31 cellular contexts compared by ENCODE assay signal in genomic region chr22:35819421-35819820, GRCh38.
"Had no signal": no experiment of that assay in that cellular context is flagged by ENCODE, and none has a peak within 500 bp of the region (broad histone marks: within the 10 kb centered on the region; RNA-seq: fewer than 3 reads in every experiment).

No MANE protein-coding gene starts in this region.

- H3K27ac ChIP-seq: adrenal gland, body of pancreas, breast epithelium, KMS-11, SJCRH30, SK-N-MC, WERI-Rb-1 had no signal

- H3K27me3 ChIP-seq: adrenal gland, body of pancreas, breast epithelium, SJCRH30 had no signal

- FAIRE-seq: astrocyte had no signal

- H3K4me3 Mint-ChIP-seq: activated CD4-positive, alpha-beta memory T cell treated with anti-CD3 and anti-CD28 coated beads, Interleukin-2, amount 10 ng/mL, durations not matched to agents 7 days and 5 days; activated CD8-positive, alpha-beta memory T cell treated with anti-CD3 and anti-CD28 coated beads, Interleukin-2, amount 10 ng/mL, durations not matched to agents 7 days and 5 days had no signal

- H3K36me3 ChIP-seq: adrenal gland, breast epithelium, WERI-Rb-1 had no signal

- H3K9me3 ChIP-seq: adrenal gland, body of pancreas, breast epithelium, SJCRH30 had no signal

- H3K27ac Mint-ChIP-seq: activated CD4-positive, alpha-beta memory T cell treated with anti-CD3 and anti-CD28 coated beads, Interleukin-2, amount 10 ng/mL, durations not matched to agents 7 days and 5 days; activated CD8-positive, alpha-beta memory T cell treated with anti-CD3 and anti-CD28 coated beads, Interleukin-2, amount 10 ng/mL, durations not matched to agents 7 days and 5 days; activated naive CD4-positive, alpha-beta T cell treated with anti-CD3 and anti-CD28 coated beads, Interleukin-2, amount 50 U/mL, for 72 hours; activated T-helper 2 cell treated with anti-CD3 and anti-CD28 coated beads, Interferon-gamma antibody, Interleukin-2, Interleukin-4, amounts not matched to agents 10 μg/mL and 5 μg/mL and 100 μg/mL, durations not matched to agents 14 hours and 24 hours and 36 hours had no signal

- DNase-seq: activated CD4-positive, alpha-beta memory T cell treated with anti-CD3 and anti-CD28 coated beads, Interleukin-2, amount 10 ng/mL, durations not matched to agents 7 days and 5 days; activated CD4-positive, alpha-beta T cell treated with anti-CD3 and anti-CD28 coated beads for 1 hour; activated CD4-positive, alpha-beta T cell treated with anti-CD3 and anti-CD28 coated beads for 48 hours; activated CD4-positive, CD25-positive, alpha-beta regulatory T cell; activated CD8-positive, alpha-beta memory T cell treated with anti-CD3 and anti-CD28 coated beads for 24 hours; activated CD8-positive, alpha-beta memory T cell treated with anti-CD3 and anti-CD28 coated beads, Interleukin-2, amount 10 ng/mL, durations not matched to agents 7 days and 5 days; activated CD8-positive, alpha-beta memory T cell treated with anti-CD3 and anti-CD28 coated beads, Interleukin-2, amount 50 U/mL, for 48 hours; activated gamma-delta T cell; activated naive CD4-positive, alpha-beta T cell treated with Interleukin-2 at 50 U/mL for 16 hours; adrenal gland; body of pancreas; caudate nucleus; MM.1S; MV-4-11; NCI-H1092; NCI-H1436 treated with DMSO at 0.1 percent for 48 hours; NCI-H1694 treated with DMSO at 0.1 percent for 48 hours; NCI-H2029; NCI-H345; NCI-H524 treated with DMSO at 0.1 percent for 48 hours; SHP77; SJCRH30; T1000; WERI-Rb-1 had no signal

- H3K4me3 ChIP-seq: adrenal gland, body of pancreas, breast epithelium, SJCRH30, SK-N-MC had no signal

- H3K36me3 Mint-ChIP-seq: activated CD8-positive, alpha-beta memory T cell treated with anti-CD3 and anti-CD28 coated beads, Interleukin-2, amount 10 ng/mL, durations not matched to agents 7 days and 5 days; activated naive CD4-positive, alpha-beta T cell treated with anti-CD3 and anti-CD28 coated beads, Interleukin-2, amount 50 U/mL, for 72 hours had no signal

- H3K9me3 Mint-ChIP-seq: activated CD4-positive, alpha-beta memory T cell treated with anti-CD3 and anti-CD28 coated beads, Interleukin-2, amount 10 ng/mL, durations not matched to agents 7 days and 5 days; activated naive CD4-positive, alpha-beta T cell treated with anti-CD3 and anti-CD28 coated beads, Interleukin-2, amount 50 U/mL, for 72 hours; activated T-helper 2 cell treated with anti-CD3 and anti-CD28 coated beads, Interferon-gamma antibody, Interleukin-2, Interleukin-4, amounts not matched to agents 10 μg/mL and 5 μg/mL and 100 μg/mL, durations not matched to agents 14 hours and 24 hours and 36 hours had no signal

- H3K4me2 ChIP-seq: KMS-11 had no signal

- ATAC-seq: activated CD8-positive, alpha-beta memory T cell treated with anti-CD3 and anti-CD28 coated beads, Interleukin-2, amount 10 ng/mL, durations not matched to agents 7 days and 5 days; body of pancreas; Panc1 had no signal

- H3K4me1 ChIP-seq: breast epithelium, SJCRH30 had no signal

- H3K27me3 Mint-ChIP-seq: activated CD4-positive, alpha-beta memory T cell treated with anti-CD3 and anti-CD28 coated beads, Interleukin-2, amount 10 ng/mL, durations not matched to agents 7 days and 5 days; activated CD8-positive, alpha-beta memory T cell treated with anti-CD3 and anti-CD28 coated beads, Interleukin-2, amount 10 ng/mL, durations not matched to agents 7 days and 5 days had no signal

- H3K9ac ChIP-seq: KMS-11 had no signal
